14 cellular contexts compared by ENCODE assay signal in the genomic region with DNA sequence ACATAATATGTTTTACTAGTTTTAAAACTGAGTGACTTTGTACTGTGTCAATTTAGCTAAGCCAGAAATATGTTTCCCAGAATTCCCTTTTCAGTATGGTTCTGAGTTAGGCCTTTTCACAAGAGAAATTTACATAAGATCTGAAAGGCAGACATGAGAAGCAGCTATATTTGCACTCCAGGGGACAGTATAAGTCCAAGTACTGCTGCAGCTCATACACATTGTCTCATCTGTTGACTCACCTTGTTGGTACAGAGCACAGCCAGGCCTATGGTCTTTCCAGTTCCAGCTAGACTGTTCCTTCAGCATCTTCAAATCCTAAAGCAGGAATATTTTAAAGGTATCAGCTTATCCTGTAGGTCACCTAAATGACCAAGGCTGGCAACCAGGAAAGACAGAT. TPM values are rescaled to one million over a fixed set of nuclear protein-coding genes. Genes with fewer than 3 reads are reported as not detected.
DNase-seq lines count a peak whose midpoint lies in the region; ATAC-seq and TF ChIP-seq lines count a peak whose summit lies in the region.
"Had no signal": no experiment of that assay in that cellular context is flagged by ENCODE, and none has a peak within 500 bp of the region (broad histone marks: within the 10 kb centered on the region; RNA-seq: fewer than 3 reads in every experiment).

No MANE protein-coding gene starts in this region.

- DNase-seq in Caco-2 (peak in 1 of 2 experiments; percentile 19), WERI-Rb-1 (no peak), kidney glomerular epithelial cell (lab: John Stamatoyannopoulos, UW) (peak; percentile 32), T-helper 9 cell (no peak), GOT3 (lab: John Stamatoyannopoulos, UW) (no peak)
- DNase-seq in Jurkat, Clone E6-1 (ENCODE audit: low read depth, low spot score): peak; percentile 11
- no peak for DNase-seq in stimulated activated CD4-positive, alpha-beta T cell treated with anti-CD3 and anti-CD28 coated beads, Interleukin-4, amount 100 ng/mL, for 4 hours
- DNase-seq: activated B cell treated with CpG ODN at 0.5 μM for 24 hours; central memory CD4-positive, alpha-beta T cell; lower lobe of right lung; NCI-H1436 treated with DMSO at 0.1 percent for 48 hours; tibial artery had no signal

- ATAC-seq in HG02840 (IDR thresholded peaks at IDR 0.05; ENCODE audit: low FRiP score, unreplicated experiment): no peak
- ATAC-seq: lower lobe of right lung had no signal

- H3K9me3 ChIP-seq in Caco-2: no peaks in the 10 kb centered on the region; the same call in 1 of the 2 replicates
- H3K9me3 ChIP-seq in WERI-Rb-1 (ENCODE audit: severe bottlenecking): no peaks in the 10 kb centered on the region
- H3K9me3 ChIP-seq: lower lobe of right lung had no signal

- H3K4me1 Mint-ChIP-seq in Caco-2 (ENCODE audit: low read depth, unreplicated experiment): no peaks in the 10 kb centered on the region
- H3K4me1 Mint-ChIP-seq: activated B cell treated with CpG ODN at 0.5 μM for 24 hours had no signal

- no peaks in the 10 kb centered on the region for H3K27me3 Mint-ChIP-seq in Caco-2 (ENCODE audit: insufficient read depth, unreplicated experiment)
- H3K27me3 Mint-ChIP-seq: activated B cell treated with CpG ODN at 0.5 μM for 24 hours had no signal

- no TSS peak for BruUV-seq in Caco-2 (replicated peaks; lab: Mats Ljungman, UMichigan)

- H3K4me3 Mint-ChIP-seq in Caco-2 (ENCODE audit: unreplicated experiment): no peak overlapping the region
- H3K4me3 Mint-ChIP-seq: activated B cell treated with CpG ODN at 0.5 μM for 24 hours had no signal

- no peaks in the 10 kb centered on the region for H3K36me3 Mint-ChIP-seq in Caco-2 (ENCODE audit: insufficient read depth, unreplicated experiment)

- no peaks in the 10 kb centered on the region for H3K4me1 ChIP-seq in Caco-2
- H3K4me1 ChIP-seq: lower lobe of right lung, parathyroid adenoma, tibial artery had no signal

- TF ChIP-seq CTCF in Caco-2 (IDR thresholded peaks at IDR 0.05; ENCODE audit: insufficient read depth in 1 of 2, low read depth in 1 of 2, low read length in 1 of 2, severe bottlenecking in 1 of 2, unreplicated experiment in 1 of 2): peak; percentile 24 to 53
- TF ChIP-seq CTCF in WERI-Rb-1 (IDR thresholded peaks at IDR 0.05; ENCODE audit: low read depth, low read length): peak; percentile 29; the same call in 1 of the 2 replicates

- H3K27ac Mint-ChIP-seq in Caco-2 (ENCODE audit: unreplicated experiment): no peak overlapping the region
- H3K27ac Mint-ChIP-seq: activated B cell treated with CpG ODN at 0.5 μM for 24 hours had no signal

- intact Hi-C loops in Caco-2 (cut with micrococcal nuclease; ENCODE audit: unreplicated experiment): loop anchor here (1.0 to 10.0 kb wide), 2 partner anchors 111 to 267 kb away; no protein-coding TSS in a partner anchor

- POLR2A ChIA-PET in Caco-2 (lab: Charles Lee): no interaction called here

- CTCF ChIA-PET in Caco-2 (lab: Charles Lee): interaction anchor here (1.0 to 2.0 kb wide), 4 partner anchors 13 to 293 kb away, joined by 3 to 16 read pairs (median 4); no protein-coding TSS in a partner anchor

- peaks cover 14% of the 10 kb centered on the region for H3K9me3 Mint-ChIP-seq in Caco-2 (ENCODE audit: unreplicated experiment)

- no peak overlapping the region for H3K27ac ChIP-seq in WERI-Rb-1
- H3K27ac ChIP-seq: lower lobe of right lung, parathyroid adenoma, tibial artery had no signal

- H3K4me3 ChIP-seq in Caco-2 (ENCODE audit: low read depth, low read length): no peak overlapping the region
- no peak overlapping the region for H3K4me3 ChIP-seq in Jurkat, Clone E6-1 (ENCODE audit: low read length)
- no peak overlapping the region for H3K4me3 ChIP-seq in WERI-Rb-1 (ENCODE audit: low read depth, low read length)
- H3K4me3 ChIP-seq: lower lobe of right lung, tibial artery had no signal

- H3K36me3 ChIP-seq in Caco-2 (ENCODE audit: control insufficient read depth, insufficient read depth, low read length): no peaks in the 10 kb centered on the region
- no peaks in the 10 kb centered on the region for H3K36me3 ChIP-seq in WERI-Rb-1
- H3K36me3 ChIP-seq: lower lobe of right lung, tibial artery had no signal

- H3K27me3 ChIP-seq in Caco-2 (replicated peaks; ENCODE audit: control insufficient read depth, insufficient read depth, low read length) (no peaks in the 10 kb centered on the region), WERI-Rb-1 (ENCODE audit: insufficient read depth, low read depth, severe bottlenecking) (no peaks in the 10 kb centered on the region)
- H3K27me3 ChIP-seq: tibial artery had no signal

RNA-seq across cellular contexts. Expression of a gene that starts 53.5 kb away (rescaled TPM):
- total RNA-seq in Caco-2 (2022): not detected in 2 replicates
- polyA plus RNA-seq in Jurkat, Clone E6-1 (2012; ENCODE audit: insufficient read depth, insufficient read length): not detected

Comparison
In these comparisons a context has a peak if more than half of its experiments do, and no peak if none do; other contexts are left out.
1. DNase-seq: peak in Jurkat, Clone E6-1 (single experiment) and kidney glomerular epithelial cell (single experiment); none in WERI-Rb-1 (single experiment), T-helper 9 cell (single experiment), stimulated activated CD4-positive, alpha-beta T cell treated with anti-CD3 and anti-CD28 coated beads, Interleukin-4, amount 100 ng/mL, for 4 hours (0 of 2) and GOT3 (single experiment).